ENCODE assay signal across 15 cellular contexts in genomic region chr1:241079459-241079858, GRCh38.
"Had no signal": no experiment of that assay in that cellular context is flagged by ENCODE, and none has a peak within 500 bp of the region (broad histone marks: within the 10 kb centered on the region; RNA-seq: fewer than 3 reads in every experiment).

No MANE protein-coding gene starts in this region.

- H3K9me3 ChIP-seq: SJCRH30 had no signal

- ATAC-seq: K562, Panc1, PC-3, SK-N-SH treated with all-trans-retinoic acid at 6 μM for 48 hours had no signal

- H3K36me3 ChIP-seq: SJCRH30 had no signal

- H3K4me3 ChIP-seq: K562, SJCRH30 had no signal

- DNase-seq: Kasumi-1; MM.1S; NCI-H1436; NCI-H2029 treated with DMSO at 0.1 percent for 48 hours; NCI-H2171 treated with DMSO at 0.1 percent for 48 hours; NCI-H446 treated with DMSO at 0.1 percent for 48 hours; NCI-H526; NK-92 treated with Interleukin-12 subunit alpha and Interleukin-12 subunit beta, amount 100 ng/mL, for 24 hours; PC-3; SJCRH30 had no signal

- H3K4me2 ChIP-seq: KMS-11 had no signal

- H3K27me3 ChIP-seq: SJCRH30 had no signal

- H3K9ac ChIP-seq: KMS-11 had no signal

- H3K4me1 ChIP-seq: SJCRH30 had no signal

- H3K27ac ChIP-seq: KMS-11, RWPE1, SJCRH30 had no signal

- FAIRE-seq: K562 had no signal
